Comparison of ENCODE assay signal across 8 cellular contexts in the genomic region with DNA sequence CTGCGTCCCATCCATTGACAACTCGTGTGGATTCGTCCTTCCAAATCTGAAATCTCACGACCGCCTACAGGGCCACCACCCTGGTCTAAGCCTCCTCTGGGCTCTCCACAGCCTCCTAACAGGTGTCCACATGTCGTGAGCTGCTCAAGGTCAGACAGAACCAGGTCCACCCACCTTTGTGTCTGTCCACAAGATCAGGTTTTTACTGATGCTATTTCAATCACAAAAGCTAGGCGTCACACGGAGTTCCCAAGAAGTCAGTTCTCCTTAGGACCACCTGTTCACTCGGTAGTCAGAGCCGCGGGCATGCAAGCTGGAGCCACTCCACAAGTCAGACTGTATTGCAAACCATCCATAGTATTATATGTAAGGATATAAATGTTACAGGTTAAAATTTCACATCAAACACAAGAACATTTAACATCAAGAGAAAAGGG. TPM values are rescaled to one million over a fixed set of nuclear protein-coding genes. Genes with fewer than 3 reads are reported as not detected.
A peak's percentile ranks its signal among the peaks of the same experiment; 100 is the strongest.
DNase-seq lines count a peak whose midpoint lies in the region; ATAC-seq, FAIRE-seq and TF ChIP-seq lines count a peak whose summit lies in the region.

No MANE protein-coding gene starts in this region.

- FAIRE-seq in urothelium cell line (lab: Jason Lieb, UNC), result no peak

- H3K27ac Mint-ChIP-seq in brain (peak overlapping the region in 4 of 5 experiments; percentile 52 to 75 (median 67)), natural killer cell (peak overlapping the region; percentile 34 to 75)

- peak overlapping the region; percentile 50; the same call in 1 of the 2 replicates for H3K4me3 ChIP-seq in AG04450 (ENCODE audit: low read depth, low read length)
- peak overlapping the region; percentile 71 for H3K4me3 ChIP-seq in HUES6 (ENCODE audit: low read depth, low read length)

- no peak overlapping the region for H3K27ac ChIP-seq in AG04450 (ENCODE audit: low read depth, low read length)
- H3K27ac ChIP-seq in HUES6 (ENCODE audit: low read depth, low read length), result no peak overlapping the region

- H3K4me1 Mint-ChIP-seq in brain (peaks cover 19% of the 10 kb centered on the region), natural killer cell (peaks cover 4 to 5% of the 10 kb centered on the region in 2 donors)

- H3K27me3 ChIP-seq in AG04450 (ENCODE audit: control insufficient read depth, insufficient read depth, low read length), result peaks cover 9% of the 10 kb centered on the region
- peaks cover 34% of the 10 kb centered on the region for H3K27me3 ChIP-seq in HUES6 (ENCODE audit: control insufficient read depth, insufficient read depth, low read length)

- DNase-seq in AG04450 (ENCODE audit: low read depth, low spot score), result no peak
- DNase-seq in natural killer cell, result no peak
- no peak for DNase-seq in NCI-H1694 (lab: John Stamatoyannopoulos, UW)
- DNase-seq in urothelium cell line (ENCODE audit: low spot score), result no peak
- DNase-seq in GF-D8 (lab: John Stamatoyannopoulos, UW), result no peak

- peaks cover 12% of the 10 kb centered on the region for H3K36me3 Mint-ChIP-seq in brain
- H3K36me3 Mint-ChIP-seq in natural killer cell, result no peaks in the 10 kb centered on the region

- peaks cover 12% of the 10 kb centered on the region for H3K36me3 ChIP-seq in HUES6 (ENCODE audit: control insufficient read depth, insufficient read depth, low read length)

- no peak overlapping the region for H3K9ac ChIP-seq in HUES6 (ENCODE audit: low read length)

- H3K4me1 ChIP-seq in HUES6 (ENCODE audit: control insufficient read depth, insufficient read depth, low read length), result peaks cover 7% of the 10 kb centered on the region; the same call in 1 of the 2 replicates

- CTCF ChIA-PET in AG04450 (lab: Charles Lee), result interaction anchor here (0.6 to 2.1 kb wide), 9 partner anchors 8 to 266 kb away, joined by 3 to 29 read pairs (median 4); no protein-coding TSS in a partner anchor

- intact Hi-C loops in natural killer cell (cut with micrococcal nuclease), result loop anchor here (10.0 kb wide), 1 partner anchor 275 kb away; no protein-coding TSS in a partner anchor

- no peak for TF ChIP-seq CTCF in AG04450 (IDR thresholded peaks at IDR 0.05; ENCODE audit: low read depth, low read length)
- TF ChIP-seq CTCF in brain (conservative IDR thresholded peaks at IDR 0.05), result no peak
- TF ChIP-seq CTCF in natural killer cell (IDR thresholded peaks at IDR 0.05), result no peak

- H3K4me3 Mint-ChIP-seq in brain (peak overlapping the region; percentile 83 to 91 (median 85)), natural killer cell (peak overlapping the region; percentile 85)

- H3K27me3 Mint-ChIP-seq in brain, result peaks cover 24% of the 10 kb centered on the region
- peaks cover 9 to 11% of the 10 kb centered on the region in 2 donors for H3K27me3 Mint-ChIP-seq in natural killer cell (ENCODE audit: low read depth in 2 of 2)

- H3K9me3 Mint-ChIP-seq in brain, result peaks cover 0 to 4% (median 0%) of the 10 kb centered on the region in 5 experiments
- no peaks in the 10 kb centered on the region for H3K9me3 Mint-ChIP-seq in natural killer cell

- ATAC-seq in natural killer cell, result no peak
- ATAC-seq in HG03280 (IDR thresholded peaks at IDR 0.05; ENCODE audit: unreplicated experiment), result no peak

- H3K9me3 ChIP-seq in AG04450 (ENCODE audit: control insufficient read depth, insufficient read depth, low read length) (no peaks in the 10 kb centered on the region), HUES6 (ENCODE audit: control insufficient read depth, insufficient read depth, low read depth, low read length) (no peaks in the 10 kb centered on the region)

- POLR2A ChIA-PET in AG04450 (lab: Yijun Ruan, JAX), result interaction anchor here (0.6 to 1.7 kb wide), 4 partner anchors 9 to 409 kb away, joined by 3 to 6 read pairs (median 6); a partner anchor contains a TSS

RNA-seq across cellular contexts. Expression of a gene that starts 0.5 kb away (rescaled TPM):
- 36.9 and 42.4 TPM in 2 replicates for polyA plus RNA-seq in AG04450 (2011; rRNA removed)
- polyA minus RNA-seq in AG04450 (2011; rRNA and poly(A)+ RNA removed), result 8.8 and 8.9 TPM in 2 replicates
- polyA plus RNA-seq in brain (ENCODE audit: insufficient read depth, low read depth, low replicate concordance), result 91.3 TPM
- 10 to 100 TPM in 1 of 3 donors, 1 to 10 TPM in 2; 6.1 to 10.2 (median 8.0) TPM for total RNA-seq in natural killer cell

RNA-seq across cellular contexts. Expression of a gene that starts 13.5 kb away (rescaled TPM):
- polyA plus RNA-seq in AG04450 (2011; rRNA removed) (not detected in 2 replicates), brain (ENCODE audit: insufficient read depth, low read depth, low replicate concordance) (37.9 TPM)
- not detected in 2 replicates for polyA minus RNA-seq in AG04450 (2011; rRNA and poly(A)+ RNA removed)
- under 1 TPM in 1 of 3 donors, not detected in 2; 0.07 TPM for total RNA-seq in natural killer cell

RNA-seq across cellular contexts. Expression of a gene that starts 47.8 kb away (rescaled TPM):
- 11.5 and 11.8 TPM in 2 replicates for polyA plus RNA-seq in AG04450 (2011; rRNA removed)
- 15.5 and 22.3 TPM in 2 replicates for polyA minus RNA-seq in AG04450 (2011; rRNA and poly(A)+ RNA removed)
- 44.6 TPM for polyA plus RNA-seq in brain (ENCODE audit: insufficient read depth, low read depth, low replicate concordance)
- 10 to 100 TPM; 73.1 to 85.7 (median 73.9) TPM for total RNA-seq in natural killer cell

RNA-seq across cellular contexts. Expression of a gene that starts 58.8 kb away (rescaled TPM):
- 36.8 and 48.5 TPM in 2 replicates for polyA plus RNA-seq in AG04450 (2011; rRNA removed)
- polyA minus RNA-seq in AG04450 (2011; rRNA and poly(A)+ RNA removed), result 41.4 and 58.1 TPM in 2 replicates
- 16.8 TPM for polyA plus RNA-seq in brain (ENCODE audit: insufficient read depth, low read depth, low replicate concordance)
- total RNA-seq in natural killer cell, result 10 to 100 TPM; 31.6 to 33.0 (median 32.0) TPM

Comparison
In these comparisons a context has a peak if more than half of its experiments do, and no peak if none do; other contexts are left out.
1. RNA of a gene that starts 13.5 kb away (polyA plus RNA-seq): 37.9 TPM in brain (single experiment); not detected in AG04450; every median in the first group is over 10 times any median in the second.